In genomic region chr12:12721251-12721689, GRCh38 we compare ENCODE assay signal across 8 cellular contexts. TPM values are rescaled to one million over a fixed set of nuclear protein-coding genes. Genes with fewer than 3 reads are reported as not detected.
A peak's percentile ranks its signal among the peaks of the same experiment; 100 is the strongest.
DNase-seq lines count a peak whose midpoint lies in the region; ATAC-seq, FAIRE-seq and TF ChIP-seq lines count a peak whose summit lies in the region.

No MANE protein-coding gene starts in this region.

- H3K27ac ChIP-seq in Peyer's patch (peak overlapping the region; percentile 77 to 100 (median 98)), esophagus squamous epithelium (peak overlapping the region; percentile 80 to 100 (median 98)), suprapubic skin (peak overlapping the region; percentile 98)

- POLR2A ChIA-PET in activated CD4-positive, alpha-beta T cell treated with anti-CD3 and anti-CD28 coated beads, Interleukin-2, amount 10 ng/mL, durations not matched to agents 7 days and 5 days (lab: Charles Lee): interaction anchor here (1.0 to 2.2 kb wide), 3 partner anchors 16 to 363 kb away, joined by 3 to 16 read pairs (median 3); no protein-coding TSS in a partner anchor

- CTCF ChIA-PET in activated CD4-positive, alpha-beta T cell treated with anti-CD3 and anti-CD28 coated beads, Interleukin-2, amount 10 ng/mL, durations not matched to agents 7 days and 5 days (lab: Charles Lee): interaction anchor here (0.6 to 4.5 kb wide), 2 partner anchors 14 to 15 kb away, joined by 6 to 25 read pairs; no protein-coding TSS in a partner anchor

- no peak for TF ChIP-seq CTCF in Peyer's patch (IDR thresholded peaks at IDR 0.05)
- TF ChIP-seq CTCF in esophagus squamous epithelium (IDR thresholded peaks at IDR 0.05): no peak
- TF ChIP-seq CTCF in suprapubic skin (IDR thresholded peaks at IDR 0.05): no peak

- H3K36me3 ChIP-seq in Peyer's patch (peaks cover 0 to 12% (median 0%) of the 10 kb centered on the region in 3 donors), esophagus squamous epithelium (peaks cover 0 to 26% (median 0%) of the 10 kb centered on the region in 3 donors), suprapubic skin (peaks cover 5% of the 10 kb centered on the region)

- TF ChIP-seq EP300 in suprapubic skin (IDR thresholded peaks at IDR 0.05): no peak

- H3K9me3 ChIP-seq in Peyer's patch: no peaks in the 10 kb centered on the region
- no peaks in the 10 kb centered on the region for H3K9me3 ChIP-seq in esophagus squamous epithelium
- H3K9me3 ChIP-seq in suprapubic skin: no peaks in the 10 kb centered on the region

- peak overlapping the region; percentile 97 for H3K4me3 Mint-ChIP-seq in activated CD4-positive, alpha-beta T cell treated with anti-CD3 and anti-CD28 coated beads, Interleukin-2, amount 10 ng/mL, durations not matched to agents 7 days and 5 days

- DNase-seq in activated CD4-positive, alpha-beta T cell treated with anti-CD3 and anti-CD28 coated beads, Interleukin-2, amount 10 ng/mL, durations not matched to agents 7 days and 5 days: peak; percentile 29
- DNase-seq in activated CD4-positive, alpha-beta T cell treated with anti-CD3 and anti-CD28 coated beads, Interleukin-2, amount 50 U/mL, for 4 hours: no peak
- DNase-seq in Peyer's patch (no peak), esophagus squamous epithelium (lab: John Stamatoyannopoulos, UW) (no peak), suprapubic skin (ENCODE audit: low spot score in 2 of 2) (no peak), HTR-8/SVneo (ENCODE audit: insufficient read length, low spot score) (no peak), COR-L47 (lab: John Stamatoyannopoulos, UW) (no peak)

- TF ChIP-seq POLR2A in Peyer's patch (IDR thresholded peaks at IDR 0.05): no peak
- TF ChIP-seq POLR2A in esophagus squamous epithelium (IDR thresholded peaks at IDR 0.05): no peak
- no peak for TF ChIP-seq POLR2A in suprapubic skin (IDR thresholded peaks at IDR 0.05)

- H3K27me3 ChIP-seq in Peyer's patch: no peaks in the 10 kb centered on the region
- H3K27me3 ChIP-seq in esophagus squamous epithelium: no peaks in the 10 kb centered on the region
- no peaks in the 10 kb centered on the region for H3K27me3 ChIP-seq in suprapubic skin

- H3K4me3 ChIP-seq in Peyer's patch: peak overlapping the region in 1 of 4 donors; percentile 89
- peak overlapping the region in 3 of 4 donors; percentile 77 to 89 (median 82) for H3K4me3 ChIP-seq in esophagus squamous epithelium
- peak overlapping the region; percentile 64 for H3K4me3 ChIP-seq in suprapubic skin

- H3K4me1 ChIP-seq in Peyer's patch (peaks cover 0 to 24% (median 14%) of the 10 kb centered on the region in 4 donors), esophagus squamous epithelium (peaks cover 14 to 54% (median 25%) of the 10 kb centered on the region in 3 donors), suprapubic skin (peaks cover 60% of the 10 kb centered on the region)

- peak overlapping the region; percentile 99 for H3K27ac Mint-ChIP-seq in activated CD4-positive, alpha-beta T cell treated with anti-CD3 and anti-CD28 coated beads, Interleukin-2, amount 10 ng/mL, durations not matched to agents 7 days and 5 days

- intact Hi-C loops in esophagus squamous epithelium (cut with DNase I): no loop called here

- peaks cover 68% of the 10 kb centered on the region for H3K36me3 Mint-ChIP-seq in activated CD4-positive, alpha-beta T cell treated with anti-CD3 and anti-CD28 coated beads, Interleukin-2, amount 10 ng/mL, durations not matched to agents 7 days and 5 days (ENCODE audit: low read depth)

- 8 to 17% methylated on average over 2 of the region's 2 CpGs for WGBS in esophagus squamous epithelium, 2 donors
- WGBS in suprapubic skin: 21% methylated on average over 2 of the region's 2 CpGs

- H3K9me3 Mint-ChIP-seq in activated CD4-positive, alpha-beta T cell treated with anti-CD3 and anti-CD28 coated beads, Interleukin-2, amount 10 ng/mL, durations not matched to agents 7 days and 5 days: no peaks in the 10 kb centered on the region

- H3K27me3 Mint-ChIP-seq in activated CD4-positive, alpha-beta T cell treated with anti-CD3 and anti-CD28 coated beads, Interleukin-2, amount 10 ng/mL, durations not matched to agents 7 days and 5 days: no peaks in the 10 kb centered on the region

- no peak for FAIRE-seq in HTR-8/SVneo (lab: Jason Lieb, UNC)

- H3K4me1 Mint-ChIP-seq in activated CD4-positive, alpha-beta T cell treated with anti-CD3 and anti-CD28 coated beads, Interleukin-2, amount 10 ng/mL, durations not matched to agents 7 days and 5 days: peaks cover 10% of the 10 kb centered on the region

- ATAC-seq in GM18520 (IDR thresholded peaks at IDR 0.05; ENCODE audit: unreplicated experiment): no peak

RNA-seq across cellular contexts. Expression of gene CDKN1B, which starts 4.1 kb away (rescaled TPM):
- total RNA-seq in activated CD4-positive, alpha-beta T cell treated with anti-CD3 and anti-CD28 coated beads, Interleukin-2, amount 10 ng/mL, durations not matched to agents 7 days and 5 days: 100 to 1,000 TPM; 105 to 117 TPM
- total RNA-seq in Peyer's patch: 10 to 100 TPM; 37.7 to 66.0 (median 48.1) TPM
- total RNA-seq in esophagus squamous epithelium: 10 to 100 TPM; 17.3 to 48.1 (median 30.5) TPM
- 10 to 100 TPM; 37.8 to 71.9 (median 46.9) TPM for total RNA-seq in suprapubic skin

RNA-seq across cellular contexts. Expression of gene GPR19, which starts 25.3 kb away (rescaled TPM):
- total RNA-seq in activated CD4-positive, alpha-beta T cell treated with anti-CD3 and anti-CD28 coated beads, Interleukin-2, amount 10 ng/mL, durations not matched to agents 7 days and 5 days: 1 to 10 TPM; 7.7 to 9.3 TPM
- total RNA-seq in Peyer's patch: 1 to 10 TPM in 1 of 4 donors, under 1 TPM in 1, not detected in 2; 0.54 to 1.2 TPM
- under 1 TPM in 1 of 4 donors, not detected in 3; 0.40 TPM for total RNA-seq in esophagus squamous epithelium
- total RNA-seq in suprapubic skin: under 1 TPM in 1 of 4 donors, not detected in 3; 0.42 TPM
